Comparison of ENCODE assay signal across 2 cellular contexts in the genomic region with DNA sequence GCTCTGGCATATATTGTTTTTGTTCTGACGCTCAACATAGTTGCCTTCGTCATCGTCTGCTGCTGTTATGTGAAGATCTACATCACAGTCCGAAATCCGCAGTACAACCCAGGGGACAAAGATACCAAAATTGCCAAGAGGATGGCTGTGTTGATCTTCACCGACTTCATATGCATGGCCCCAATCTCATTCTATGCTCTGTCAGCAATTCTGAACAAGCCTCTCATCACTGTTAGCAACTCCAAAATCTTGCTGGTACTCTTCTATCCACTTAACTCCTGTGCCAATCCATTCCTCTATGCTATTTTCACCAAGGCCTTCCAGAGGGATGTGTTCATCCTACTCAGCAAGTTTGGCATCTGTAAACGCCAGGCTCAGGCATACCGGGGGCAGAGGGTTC.
TF ChIP-seq lines count a peak whose summit lies in the region.

No MANE protein-coding gene starts in this region.

TF ChIP-seq in IMR-90, 13 proteins besides CTCF, POLR2A, EP300 and RAD21:
- TF ChIP-seq, protein P1, sequence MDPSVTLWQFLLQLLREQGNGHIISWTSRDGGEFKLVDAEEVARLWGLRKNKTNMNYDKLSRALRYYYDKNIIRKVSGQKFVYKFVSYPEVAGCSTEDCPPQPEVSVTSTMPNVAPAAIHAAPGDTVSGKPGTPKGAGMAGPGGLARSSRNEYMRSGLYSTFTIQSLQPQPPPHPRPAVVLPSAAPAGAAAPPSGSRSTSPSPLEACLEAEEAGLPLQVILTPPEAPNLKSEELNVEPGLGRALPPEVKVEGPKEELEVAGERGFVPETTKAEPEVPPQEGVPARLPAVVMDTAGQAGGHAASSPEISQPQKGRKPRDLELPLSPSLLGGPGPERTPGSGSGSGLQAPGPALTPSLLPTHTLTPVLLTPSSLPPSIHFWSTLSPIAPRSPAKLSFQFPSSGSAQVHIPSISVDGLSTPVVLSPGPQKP (IDR thresholded peaks at IDR 0.05; ENCODE audit: borderline replicate concordance, low read depth, low read length) = no peak
- TF ChIP-seq MAFK (IDR thresholded peaks at IDR 0.05; ENCODE audit: low read depth, low read length) = peak; percentile 38

TF ChIP-seq in K562, 482 proteins besides CTCF, POLR2A, EP300 and RAD21 (continued from another document):
- TF ChIP-seq ZNF316 (IDR thresholded peaks at IDR 0.05) (peak; percentile 11; the same call in 1 of the 2 replicates), C11orf30 (IDR thresholded peaks at IDR 0.05; ENCODE audit: low read depth) (no peak), ZFPM2 (CRISPR knock-in tag; IDR thresholded peaks at IDR 0.05) (no peak)
